Comparison of ENCODE assay signal across 19 cellular contexts in genomic region chrX:15883540-15883863, GRCh38. TPM values are rescaled to one million over a fixed set of nuclear protein-coding genes. Genes with fewer than 3 reads are reported as not detected.
A peak's percentile ranks its signal among the peaks of the same experiment; 100 is the strongest.
DNase-seq lines count a peak whose midpoint lies in the region; ATAC-seq and TF ChIP-seq lines count a peak whose summit lies in the region.
"Had no signal": no experiment of that assay in that cellular context is flagged by ENCODE, and none has a peak within 500 bp of the region (broad histone marks: within the 10 kb centered on the region; RNA-seq: fewer than 3 reads in every experiment).

No MANE protein-coding gene starts in this region.

- DNase-seq in memory B cell (ENCODE audit: low spot score in 2 of 2): no peak
- no peak for DNase-seq in stimulated activated naive B cell treated with anti-CD40 and anti-IgM and Interleukin-4, amounts not matched to agents 10 μg/mL and 1 μg/mL and 100 μg/mL, for 72 hours
- no peak for DNase-seq in stomach
- DNase-seq: Caco-2; CD4-positive, alpha-beta memory T cell; DND-41; NCI-H1092 treated with DMSO at 0.1 percent for 48 hours; NCI-H146; NCI-H2029; NCI-H510A treated with DMSO at 0.1 percent for 48 hours; NCI-H748 treated with DMSO at 0.1 percent for 48 hours; NK-92 treated with Interleukin-12 subunit alpha and Interleukin-12 subunit beta, amount 100 ng/mL, for 24 hours; SIG-M5; SK-N-SH had no signal

- H2AFZ ChIP-seq in Loucy (ENCODE audit: low read length): 0 out of 2 replicates have a peak overlapping the region, but pooled peaks have one; percentile 61

- H3K9me3 ChIP-seq in DOHH2 (ENCODE audit: control insufficient read depth, insufficient read depth, low read length): no peaks in the 10 kb centered on the region
- no peaks in the 10 kb centered on the region for H3K9me3 ChIP-seq in Loucy (ENCODE audit: insufficient read depth, low read depth, low read length)
- peaks cover 0 to 21% (median 9%) of the 10 kb centered on the region in 4 donors for H3K9me3 ChIP-seq in stomach
- H3K9me3 ChIP-seq: Caco-2, SK-N-SH had no signal

- H3K27ac Mint-ChIP-seq in memory B cell: no peak overlapping the region
- peak overlapping the region; percentile 86 for H3K27ac Mint-ChIP-seq in stimulated activated naive B cell treated with anti-CD40 and anti-IgM and Interleukin-4, amounts not matched to agents 10 μg/mL and 1 μg/mL and 100 μg/mL, for 72 hours
- H3K27ac Mint-ChIP-seq: CD4-positive, alpha-beta memory T cell had no signal

- no peak for TF ChIP-seq EP300 in stomach (IDR thresholded peaks at IDR 0.05)

- TF ChIP-seq CTCF in DOHH2 (IDR thresholded peaks at IDR 0.05; ENCODE audit: low read depth, low read length, poor library complexity, severe bottlenecking) (no peak), Loucy (conservative IDR thresholded peaks at IDR 0.05; ENCODE audit: low read length) (no peak), stomach (IDR thresholded peaks at IDR 0.05) (no peak)

- H3K9me2 ChIP-seq in DOHH2 (replicated peaks; ENCODE audit: control insufficient read depth, low read length) (no peaks in the 10 kb centered on the region), Loucy (replicated peaks; ENCODE audit: low read depth, low read length) (no peaks in the 10 kb centered on the region)
- H3K9me2 ChIP-seq: SK-N-SH had no signal

- H3K9me3 Mint-ChIP-seq in memory B cell: peaks cover 1% of the 10 kb centered on the region
- peaks cover 7 to 21% of the 10 kb centered on the region in 2 donors for H3K9me3 Mint-ChIP-seq in stimulated activated naive B cell treated with anti-CD40 and anti-IgM and Interleukin-4, amounts not matched to agents 10 μg/mL and 1 μg/mL and 100 μg/mL, for 72 hours

- H3K4me2 ChIP-seq in DOHH2 (ENCODE audit: low read length) (0 out of 2 replicates have a peak overlapping the region, but pooled peaks have one; percentile 24), Loucy (ENCODE audit: low read depth, low read length, poor library complexity, severe bottlenecking) (peak overlapping the region; percentile 57)
- H3K4me2 ChIP-seq: SK-N-SH had no signal

- no peaks in the 10 kb centered on the region for H3K27me3 Mint-ChIP-seq in memory B cell
- peaks cover 0 to 20% of the 10 kb centered on the region in 2 donors for H3K27me3 Mint-ChIP-seq in stimulated activated naive B cell treated with anti-CD40 and anti-IgM and Interleukin-4, amounts not matched to agents 10 μg/mL and 1 μg/mL and 100 μg/mL, for 72 hours

- H3K36me3 Mint-ChIP-seq in memory B cell: peaks cover 5% of the 10 kb centered on the region
- peaks cover 5 to 22% of the 10 kb centered on the region in 2 donors for H3K36me3 Mint-ChIP-seq in stimulated activated naive B cell treated with anti-CD40 and anti-IgM and Interleukin-4, amounts not matched to agents 10 μg/mL and 1 μg/mL and 100 μg/mL, for 72 hours

- 92 to 100% (median 95%) methylated on average over 3 of the region's 3 CpGs for WGBS in stomach, 5 donors

- no peaks in the 10 kb centered on the region for H3K36me3 ChIP-seq in DOHH2 (ENCODE audit: control insufficient read depth, low read length)
- H3K36me3 ChIP-seq in Loucy (ENCODE audit: insufficient read depth, low read length): no peaks in the 10 kb centered on the region
- no peaks in the 10 kb centered on the region for H3K36me3 ChIP-seq in stomach

- peaks cover 23% of the 10 kb centered on the region for H3K4me1 ChIP-seq in DOHH2 (ENCODE audit: control insufficient read depth, low read length)
- peaks cover 33% of the 10 kb centered on the region for H3K4me1 ChIP-seq in Loucy (ENCODE audit: insufficient read depth, low read length, poor library complexity, severe bottlenecking)
- H3K4me1 ChIP-seq in stomach: no peaks in the 10 kb centered on the region
- H3K4me1 ChIP-seq: Caco-2 had no signal

- no peak overlapping the region for H3K9ac ChIP-seq in Loucy (ENCODE audit: low read depth, low read length, poor library complexity, severe bottlenecking)
- H3K9ac ChIP-seq: SK-N-SH had no signal

- H4K20me1 ChIP-seq in DOHH2 (ENCODE audit: control insufficient read depth, insufficient read depth, low read depth, low read length) (no peaks in the 10 kb centered on the region), Loucy (ENCODE audit: insufficient read depth, low read length, poor library complexity, severe bottlenecking) (no peaks in the 10 kb centered on the region)

- peaks cover 20% of the 10 kb centered on the region for H3K4me1 Mint-ChIP-seq in memory B cell
- H3K4me1 Mint-ChIP-seq in stimulated activated naive B cell treated with anti-CD40 and anti-IgM and Interleukin-4, amounts not matched to agents 10 μg/mL and 1 μg/mL and 100 μg/mL, for 72 hours: peaks cover 15 to 16% of the 10 kb centered on the region in 2 donors

- no peaks in the 10 kb centered on the region for H3K79me2 ChIP-seq in DOHH2 (ENCODE audit: control insufficient read depth, low read length)
- H3K79me2 ChIP-seq in Loucy (ENCODE audit: insufficient read depth, low read length): no peaks in the 10 kb centered on the region

- no peak overlapping the region for H3K4me3 ChIP-seq in DOHH2 (ENCODE audit: low read length)
- H3K4me3 ChIP-seq in Loucy (ENCODE audit: low read length, poor library complexity, severe bottlenecking): peak overlapping the region; percentile 30
- no peak overlapping the region for H3K4me3 ChIP-seq in stomach

- intact Hi-C loops in stomach (cut with DNase I; ENCODE audit: low total_unique reads): no loop called here

- H3K27me3 ChIP-seq in DOHH2 (ENCODE audit: control insufficient read depth, low read length): no peaks in the 10 kb centered on the region
- H3K27me3 ChIP-seq in Loucy (ENCODE audit: insufficient read depth, low read length, poor library complexity, severe bottlenecking): no peaks in the 10 kb centered on the region
- peaks cover 0 to 7% (median 0%) of the 10 kb centered on the region in 3 donors for H3K27me3 ChIP-seq in stomach

- peak overlapping the region; percentile 69 for H3K4me3 Mint-ChIP-seq in memory B cell
- peak overlapping the region; percentile 27 to 39 for H3K4me3 Mint-ChIP-seq in stimulated activated naive B cell treated with anti-CD40 and anti-IgM and Interleukin-4, amounts not matched to agents 10 μg/mL and 1 μg/mL and 100 μg/mL, for 72 hours
- H3K4me3 Mint-ChIP-seq: CD4-positive, alpha-beta memory T cell had no signal

- H3F3A ChIP-seq in DOHH2 (ENCODE audit: control insufficient read depth, insufficient read depth): no peaks in the 10 kb centered on the region
- H3F3A ChIP-seq in Loucy (ENCODE audit: low read depth): no peaks in the 10 kb centered on the region

- ATAC-seq in memory B cell (ENCODE audit: low read depth) (no peak), GM19324 (IDR thresholded peaks at IDR 0.05; ENCODE audit: low FRiP score, unreplicated experiment) (no peak), GM19035 (IDR thresholded peaks at IDR 0.05; ENCODE audit: unreplicated experiment) (no peak)
- no peak for ATAC-seq in stimulated activated naive B cell treated with anti-CD40 and anti-IgM and Interleukin-4, amounts not matched to agents 10 μg/mL and 1 μg/mL and 100 μg/mL, for 72 hours (replicated peaks)
- ATAC-seq: Panc1 had no signal

- no peak overlapping the region for H3K27ac ChIP-seq in DOHH2 (ENCODE audit: low read depth, low read length)
- H3K27ac ChIP-seq in stomach: no peak overlapping the region

- TF ChIP-seq POLR2A in stomach (IDR thresholded peaks at IDR 0.05): no peak

RNA-seq across cellular contexts. Expression of gene AP1S2, which starts 28.9 kb away (rescaled TPM):
- total RNA-seq in stomach: 100 to 1,000 TPM in 1 of 5 donors, 10 to 100 TPM in 3, 1 to 10 TPM in 1; 8.1 to 146 (median 53.6) TPM
- 10 to 100 TPM; 12.1 to 15.8 (median 14.9) TPM for polyA plus RNA-seq in stomach
